ENCODE assay signal across 8 cellular contexts in genomic region chr7:103347507-103348267, GRCh38. TPM values are rescaled to one million over a fixed set of nuclear protein-coding genes. Genes with fewer than 3 reads are reported as not detected.
DNase-seq lines count a peak whose midpoint lies in the region; ATAC-seq and TF ChIP-seq lines count a peak whose summit lies in the region.

TSS of gene PSMC2 (plus strand) at chr7:103347643. CDS start at chr7:103347712, 69 bp downstream.

- CTCF ChIA-PET in activated B cell treated with CpG ODN at 0.5 μM for 24 hours (lab: Charles Lee): no interaction called here

- peak within 1 kb of the TSS; percentile 97 for H3K27ac Mint-ChIP-seq in activated B cell treated with CpG ODN at 0.5 μM for 24 hours
- H3K27ac Mint-ChIP-seq in immature natural killer cell: peak within 1 kb of the TSS; percentile 99 to 100 (median 99)

- H3K9me3 Mint-ChIP-seq in activated B cell treated with CpG ODN at 0.5 μM for 24 hours (no peaks in the 10 kb centered on the region), immature natural killer cell (no peaks in the 10 kb centered on the region)

- ATAC-seq in GM19025 (IDR thresholded peaks at IDR 0.05; ENCODE audit: low read depth, unreplicated experiment): peak; percentile 71
- ATAC-seq in HG03280 (IDR thresholded peaks at IDR 0.05; ENCODE audit: unreplicated experiment): peak; percentile 65
- ATAC-seq in activated B cell treated with CpG ODN at 0.5 μM for 24 hours (ENCODE audit: low read depth): peak; percentile 60

- no peaks in the 10 kb centered on the region for H3K27me3 Mint-ChIP-seq in activated B cell treated with CpG ODN at 0.5 μM for 24 hours
- H3K27me3 Mint-ChIP-seq in immature natural killer cell (ENCODE audit: low read depth in 3 of 3): peaks cover 4 to 11% (median 9%) of the 10 kb centered on the region in 3 donors

- peak within 1 kb of the TSS; percentile 100 for H3K4me3 Mint-ChIP-seq in activated B cell treated with CpG ODN at 0.5 μM for 24 hours
- H3K4me3 Mint-ChIP-seq in immature natural killer cell: peak within 1 kb of the TSS; percentile 99 to 100 (median 100)

- H3K4me3 ChIP-seq in AG09309 (ENCODE audit: control insufficient read depth, low read depth, low read length): peak within 1 kb of the TSS; percentile 78
- H3K4me3 ChIP-seq in cardiac fibroblast (replicated peaks in 1 of 2; ENCODE audit: low read depth in 2 of 2, low read length in 2 of 2): peak within 1 kb of the TSS; percentile 71 to 74

- POLR2A ChIA-PET in activated B cell treated with CpG ODN at 0.5 μM for 24 hours (lab: Charles Lee): interaction anchor here (1.1 to 1.4 kb wide), 2 partner anchors 9 to 50 kb away, joined by 3 to 6 read pairs; partner anchors contain the start of gene PMPCB

- TF ChIP-seq CTCF in AG09309 (IDR thresholded peaks at IDR 0.05; ENCODE audit: control insufficient read depth, insufficient read depth, low read depth, low read length, missing control alignments) (no peak), activated B cell treated with CpG ODN at 0.5 μM for 24 hours (IDR thresholded peaks at IDR 0.05) (no peak), cardiac fibroblast (IDR thresholded peaks at IDR 0.05; ENCODE audit: low read depth, low read length) (no peak)

- peaks cover 36% of the 10 kb centered on the region for H3K36me3 Mint-ChIP-seq in activated B cell treated with CpG ODN at 0.5 μM for 24 hours (ENCODE audit: low read depth)
- no peaks in the 10 kb centered on the region for H3K36me3 Mint-ChIP-seq in immature natural killer cell

- H3K4me1 Mint-ChIP-seq in activated B cell treated with CpG ODN at 0.5 μM for 24 hours: peaks cover 67% of the 10 kb centered on the region
- H3K4me1 Mint-ChIP-seq in immature natural killer cell: peaks cover 64 to 92% of the 10 kb centered on the region in 2 donors

- intact Hi-C loops in activated B cell treated with CpG ODN at 0.5 μM for 24 hours (cut with micrococcal nuclease): loop anchor here (1.0 to 10.0 kb wide), 4 partner anchors 59 to 860 kb away; partner anchors contain the start of genes ARMC10, FBXL13 and ORC5

- peak; percentile 74 for DNase-seq in AG09309 (ENCODE audit: low read depth)
- DNase-seq in NCI-H345 (lab: John Stamatoyannopoulos, UW): peak; percentile 90
- peak; percentile 71 for DNase-seq in activated B cell treated with CpG ODN at 0.5 μM for 24 hours
- DNase-seq in cardiac fibroblast (ENCODE audit: low read depth in 2 of 2): peak; percentile 94 to 96
- DNase-seq in immature natural killer cell: peak; percentile 82 to 87 (median 84)
- peak; percentile 72 for DNase-seq in smooth muscle cell of the brain vasculature (ENCODE audit: low read depth, low spot score)

RNA-seq across cellular contexts. Expression of gene PSMC2, which starts in this region (rescaled TPM):
- 94.3 and 94.8 TPM in 2 replicates for total RNA-seq in activated B cell treated with CpG ODN at 0.5 μM for 24 hours
- 100 to 1,000 TPM; 115 to 185 (median 126) TPM for polyA plus RNA-seq in immature natural killer cell

Comparison
In these comparisons a context has a peak if more than half of its experiments do, and no peak if none do; other contexts are left out.
1. Peak in every context shown above with its lines: DNase-seq, ATAC-seq and H3K4me3 ChIP-seq.